9 cellular contexts compared by ENCODE assay signal in the genomic region with DNA sequence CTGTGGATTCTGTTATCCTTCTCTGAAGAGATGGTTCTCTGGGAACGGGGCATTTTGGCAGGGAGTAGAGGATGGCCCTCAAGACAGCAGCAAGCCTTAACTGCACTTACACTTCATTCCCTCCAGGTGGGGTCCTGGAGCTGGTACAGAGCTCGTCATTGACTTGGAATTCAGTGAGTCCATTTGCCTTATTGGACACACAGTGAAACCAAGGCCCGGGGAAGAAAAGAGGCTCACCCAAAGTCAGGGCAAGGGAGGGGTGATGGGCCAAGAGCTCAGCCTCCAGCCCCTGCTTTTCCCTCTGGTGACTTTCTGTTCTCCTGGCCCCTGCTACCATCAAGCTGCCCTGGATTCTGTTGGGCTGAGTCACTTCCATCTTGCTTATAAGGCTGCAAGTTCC.
DNase-seq lines count a peak whose midpoint lies in the region; ATAC-seq and TF ChIP-seq lines count a peak whose summit lies in the region.
"Had no signal": no experiment of that assay in that cellular context is flagged by ENCODE, and none has a peak within 500 bp of the region (broad histone marks: within the 10 kb centered on the region; RNA-seq: fewer than 3 reads in every experiment).

No MANE protein-coding gene starts in this region.

- H3K9ac ChIP-seq in colonic mucosa (ENCODE audit: low read depth in 2 of 2, low read length in 2 of 2) (no peak overlapping the region), neuronal stem cell (ENCODE audit: low read depth, low read length, poor library complexity) (no peak overlapping the region)

- no peaks in the 10 kb centered on the region for H3K79me1 ChIP-seq in neuronal stem cell (ENCODE audit: low read depth, low read length)

- H4K91ac ChIP-seq in neuronal stem cell (ENCODE audit: low read depth, low read length, poor library complexity) = no peak overlapping the region

- no peaks in the 10 kb centered on the region for H3K36me3 ChIP-seq in colonic mucosa
- no peaks in the 10 kb centered on the region for H3K36me3 ChIP-seq in neuronal stem cell (replicated peaks in 1 of 2; ENCODE audit: control insufficient read depth in 2 of 2, insufficient read depth in 2 of 2, low read length in 2 of 2)

- peak overlapping the region; percentile 70 for H2AK5ac ChIP-seq in neuronal stem cell (ENCODE audit: low read depth, low read length)

- H2AFZ ChIP-seq in neuronal stem cell (ENCODE audit: low read length) = no peak overlapping the region

- no peak overlapping the region for H2BK120ac ChIP-seq in neuronal stem cell (ENCODE audit: low read depth, low read length)

- H2BK15ac ChIP-seq in neuronal stem cell (ENCODE audit: low read length) = no peak overlapping the region

- no peak overlapping the region for H2BK5ac ChIP-seq in neuronal stem cell (ENCODE audit: low read length)

- no peak overlapping the region for H3K4ac ChIP-seq in neuronal stem cell (ENCODE audit: low read length)

- intact Hi-C loops in colonic mucosa (cut with DNase I) = loop anchor here (5.0 kb wide), 1 partner anchor 682 kb away; no protein-coding TSS in a partner anchor

- no peak overlapping the region for H3K4me3 ChIP-seq in colonic mucosa
- no peak overlapping the region for H3K4me3 ChIP-seq in neuronal stem cell (ENCODE audit: low read length in 2 of 2)

- H3K4me2 ChIP-seq in neuronal stem cell (ENCODE audit: insufficient read depth, low read length, poor library complexity, severe bottlenecking) = no peak overlapping the region

- H3K27me3 ChIP-seq in colonic mucosa (no peaks in the 10 kb centered on the region), neuronal stem cell (ENCODE audit: control insufficient read depth in 3 of 3, insufficient read depth in 3 of 3, low read depth in 1 of 3, low read length in 3 of 3) (peaks cover 0 to 21% (median 12%) of the 10 kb centered on the region in 3 experiments)

- H2BK12ac ChIP-seq in neuronal stem cell (ENCODE audit: low read length) = no peak overlapping the region

- H3K23ac ChIP-seq in neuronal stem cell (ENCODE audit: low read depth, low read length, poor library complexity) = no peak overlapping the region

- H3K9me3 ChIP-seq in colonic mucosa = no peaks in the 10 kb centered on the region
- H3K9me3 ChIP-seq in neuronal stem cell (replicated peaks in 1 of 2; ENCODE audit: control insufficient read depth in 2 of 2, insufficient read depth in 1 of 2, low read depth in 1 of 2, low read length in 2 of 2) = no peaks in the 10 kb centered on the region

- H3K27ac ChIP-seq in C4-2B (no peak overlapping the region), colonic mucosa (no peak overlapping the region), neuronal stem cell (replicated peaks; ENCODE audit: low read length) (no peak overlapping the region)

- WGBS in neuronal stem cell (ENCODE audit: extremely low coverage in 2 of 2, insufficient read length in 2 of 2, insufficient replicate concordance in 1 of 2), 2 donors = no CpG with 5 or more reads among the region's 3 CpGs

- H3K4me1 ChIP-seq in colonic mucosa = no peaks in the 10 kb centered on the region
- H3K4me1 ChIP-seq in neuronal stem cell (ENCODE audit: control insufficient read depth in 2 of 2, insufficient read depth in 1 of 2, low read depth in 1 of 2, low read length in 2 of 2) = peaks cover 9 to 12% of the 10 kb centered on the region in 2 donors

- H3K18ac ChIP-seq in neuronal stem cell (ENCODE audit: low read length) = no peak overlapping the region

- peak overlapping the region; percentile 5 for H3K14ac ChIP-seq in neuronal stem cell (ENCODE audit: low read length)

- DNase-seq in GM19238 (ENCODE audit: insufficient read length, low spot score) (peak; percentile 38), NCI-H748 (lab: John Stamatoyannopoulos, UW; ENCODE audit: unreplicated experiment) (peak; percentile 48), colonic mucosa (peak; percentile 42), neuronal stem cell (ENCODE audit: low spot score) (peak; percentile 33), cerebellum (ENCODE audit: low spot score) (no peak)
- DNase-seq: right cardiac atrium had no signal

- TF ChIP-seq CTCF in C4-2B (conservative IDR thresholded peaks at IDR 0.05) (peak; percentile 78), colonic mucosa (IDR thresholded peaks at IDR 0.05) (peak; percentile 49)

- ATAC-seq in HG02870 (IDR thresholded peaks at IDR 0.05; ENCODE audit: unreplicated experiment) (no peak), HG02970 (IDR thresholded peaks at IDR 0.05; ENCODE audit: low FRiP score, unreplicated experiment) (no peak)

- no peak overlapping the region for H4K8ac ChIP-seq in neuronal stem cell (ENCODE audit: low read depth, low read length)
